Comparison of ENCODE assay signal across 8 cellular contexts in genomic region chr17:82518826-82519810, GRCh38. TPM values are rescaled to one million over a fixed set of nuclear protein-coding genes. Genes with fewer than 3 reads are reported as not detected.
DNase-seq lines count a peak whose midpoint lies in the region; ATAC-seq and TF ChIP-seq lines count a peak whose summit lies in the region.

Gene FOXK2 (plus strand): TSS chr17:82519732. CDS start chr17:82519889, 157 bp downstream.

- H3K36me3 Mint-ChIP-seq in nephron progenitor cell (ENCODE audit: low read depth) = peaks cover 16% of the 10 kb centered on the region

- ATAC-seq in stimulated activated naive CD8-positive, alpha-beta T cell treated with anti-CD3 and anti-CD28 coated beads, Interleukin-15, Interleukin-2, amounts not matched to agents 100 U/mL and 50 U/mL, for 24 hours = peak; percentile 99

- H3K4me3 Mint-ChIP-seq in nephron progenitor cell = peak within 1 kb of the TSS; percentile 92

- no peaks in the 10 kb centered on the region for H3K9me2 ChIP-seq in Loucy (replicated peaks; ENCODE audit: low read depth, low read length)

- TF ChIP-seq CTCF in Loucy (conservative IDR thresholded peaks at IDR 0.05; ENCODE audit: low read length) = no peak
- TF ChIP-seq CTCF in nephron progenitor cell (IDR thresholded peaks at IDR 0.05) = no peak

- no peaks in the 10 kb centered on the region for H3K9me3 ChIP-seq in Loucy (ENCODE audit: insufficient read depth, low read depth, low read length)

- H3K4me3 ChIP-seq in Loucy (ENCODE audit: low read length, poor library complexity, severe bottlenecking) = peak within 1 kb of the TSS; percentile 99

- no peaks in the 10 kb centered on the region for H3K27me3 ChIP-seq in Loucy (ENCODE audit: insufficient read depth, low read length, poor library complexity, severe bottlenecking)

- DNase-seq in ELF-1 (ENCODE audit: low read depth, low spot score) = peak; percentile 93
- DNase-seq in H4 (ENCODE audit: low spot score) = peak; percentile 95
- peak; percentile 91 for DNase-seq in SIG-M5 treated with dmso at 0.1 percent for 504 hours (lab: John Stamatoyannopoulos, UW; ENCODE audit: unreplicated experiment)
- peak; percentile 95 for DNase-seq in activated gamma-delta T cell (lab: John Stamatoyannopoulos, UW)
- DNase-seq in fibroblast of the conjunctiva (ENCODE audit: low read depth) = peak; percentile 92
- peak; percentile 95 for DNase-seq in nephron progenitor cell
- peak; percentile 97 for DNase-seq in stimulated activated naive CD8-positive, alpha-beta T cell treated with anti-CD3 and anti-CD28 coated beads, Interleukin-15, Interleukin-2, amounts not matched to agents 100 U/mL and 50 U/mL, for 24 hours

- H3K36me3 ChIP-seq in Loucy (ENCODE audit: insufficient read depth, low read length) = no peaks in the 10 kb centered on the region

- H3K9me3 Mint-ChIP-seq in nephron progenitor cell = peaks cover 13% of the 10 kb centered on the region

- H3K4me2 ChIP-seq in Loucy (ENCODE audit: low read depth, low read length, poor library complexity, severe bottlenecking) = peak within 1 kb of the TSS; percentile 99

- peak within 1 kb of the TSS; percentile 95 for H3K27ac Mint-ChIP-seq in nephron progenitor cell

- H4K20me1 ChIP-seq in Loucy (ENCODE audit: insufficient read depth, low read length, poor library complexity, severe bottlenecking) = peaks cover 37% of the 10 kb centered on the region

- H3K27me3 Mint-ChIP-seq in nephron progenitor cell (ENCODE audit: low read depth, poor library complexity) = peaks cover 3% of the 10 kb centered on the region

- H3F3A ChIP-seq in Loucy (ENCODE audit: low read depth) = no peaks in the 10 kb centered on the region; the same call in 1 of the 2 replicates

- peak within 1 kb of the TSS; percentile 96 for H2AFZ ChIP-seq in Loucy (ENCODE audit: low read length)

- peak within 1 kb of the TSS; percentile 80 for H3K9ac ChIP-seq in Loucy (ENCODE audit: low read depth, low read length, poor library complexity, severe bottlenecking)

- H3K79me2 ChIP-seq in Loucy (ENCODE audit: insufficient read depth, low read length) = peaks cover 42% of the 10 kb centered on the region

- peaks cover 28% of the 10 kb centered on the region for H3K4me1 Mint-ChIP-seq in nephron progenitor cell

- peaks cover 26% of the 10 kb centered on the region for H3K4me1 ChIP-seq in Loucy (ENCODE audit: insufficient read depth, low read length, poor library complexity, severe bottlenecking)

RNA-seq across cellular contexts. Expression of gene FOXK2, which starts in this region (rescaled TPM):
- 26.1 and 34.0 TPM in 2 replicates for total RNA-seq in H4 (2014; rRNA removed; shearing (Covaris generic))

Comparison
In these comparisons a context has a peak if more than half of its experiments do, and no peak if none do; other contexts are left out.
1. Peak in every context shown above with its lines: DNase-seq, ATAC-seq and H3K4me3 ChIP-seq.